Comparison of ENCODE assay signal across 8 cellular contexts in the genomic region with DNA sequence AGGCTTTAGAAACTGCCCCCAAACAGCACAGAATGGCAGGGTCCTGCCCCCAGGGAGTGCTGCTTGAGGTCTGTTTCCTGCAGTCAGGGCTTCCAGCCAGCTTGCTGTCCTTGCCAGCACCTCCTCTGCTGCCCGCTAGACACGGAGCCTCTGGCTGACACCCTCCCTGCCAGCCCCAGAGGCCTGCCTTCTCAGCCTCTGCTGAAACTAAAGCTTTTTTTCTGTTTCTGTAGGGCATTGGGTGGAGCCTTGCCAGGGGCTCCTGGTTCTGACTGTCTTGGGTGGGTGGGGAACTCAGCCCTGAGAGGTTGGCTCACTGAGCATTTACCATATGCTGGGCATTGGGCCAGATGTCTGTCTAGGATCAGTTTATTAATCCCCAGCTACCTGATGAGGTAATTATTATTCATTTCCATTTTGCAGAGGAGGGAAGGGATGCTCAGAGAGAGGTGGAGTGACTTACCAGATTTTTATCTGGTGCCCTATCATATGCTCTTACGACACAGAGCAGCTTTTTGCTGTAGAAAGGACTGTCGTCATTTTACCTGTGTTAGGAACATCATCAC. TPM values are rescaled to one million over a fixed set of nuclear protein-coding genes. Genes with fewer than 3 reads are reported as not detected.
DNase-seq lines count a peak whose midpoint lies in the region; ATAC-seq and TF ChIP-seq lines count a peak whose summit lies in the region.

No MANE protein-coding gene starts in this region.

- TF ChIP-seq CTCF in AG10803 (conservative IDR thresholded peaks at IDR 0.05; ENCODE audit: low read length): no peak
- TF ChIP-seq CTCF in activated B cell treated with CpG ODN at 0.5 μM for 24 hours (IDR thresholded peaks at IDR 0.05): no peak

- no peaks in the 10 kb centered on the region for H3K9me3 Mint-ChIP-seq in activated B cell treated with CpG ODN at 0.5 μM for 24 hours

- ATAC-seq in activated B cell treated with CpG ODN at 0.5 μM for 24 hours (ENCODE audit: low read depth): peak; percentile 37
- ATAC-seq in GM18870 (IDR thresholded peaks at IDR 0.05; ENCODE audit: unreplicated experiment): no peak
- ATAC-seq in GM18519 (IDR thresholded peaks at IDR 0.05; ENCODE audit: low FRiP score, unreplicated experiment): no peak

- CTCF ChIA-PET in activated B cell treated with CpG ODN at 0.5 μM for 24 hours (lab: Charles Lee): interaction anchor here (1.2 to 1.7 kb wide), 2 partner anchors 8 to 68 kb away, joined by 4 to 6 read pairs; no protein-coding TSS in a partner anchor

- intact Hi-C loops in activated B cell treated with CpG ODN at 0.5 μM for 24 hours (cut with micrococcal nuclease): loop anchor here (5.0 kb wide), 1 partner anchor 33 kb away; no protein-coding TSS in a partner anchor

- H3K27me3 Mint-ChIP-seq in activated B cell treated with CpG ODN at 0.5 μM for 24 hours: no peaks in the 10 kb centered on the region

- no peak overlapping the region for H3K27ac Mint-ChIP-seq in activated B cell treated with CpG ODN at 0.5 μM for 24 hours

- no peak overlapping the region for H3K4me3 ChIP-seq in AG10803 (ENCODE audit: low read length)

- peak; percentile 59 for TF ChIP-seq POLR2A in GM18526 (IDR thresholded peaks at IDR 0.05; ENCODE audit: extremely low read depth, insufficient read length)

- H3K36me3 Mint-ChIP-seq in activated B cell treated with CpG ODN at 0.5 μM for 24 hours (ENCODE audit: low read depth): no peaks in the 10 kb centered on the region

- no peak overlapping the region for H3K4me3 Mint-ChIP-seq in activated B cell treated with CpG ODN at 0.5 μM for 24 hours

- peaks cover 72% of the 10 kb centered on the region for H3K4me1 Mint-ChIP-seq in activated B cell treated with CpG ODN at 0.5 μM for 24 hours

- POLR2A ChIA-PET in activated B cell treated with CpG ODN at 0.5 μM for 24 hours (lab: Charles Lee): interaction anchor here (0.9 to 1.0 kb wide), 2 partner anchors 15 to 80 kb away, joined by 3 to 6 read pairs; no protein-coding TSS in a partner anchor

- DNase-seq in AG10803 (ENCODE audit: low read depth): peak; percentile 64
- DNase-seq in LHCN-M2 (ENCODE audit: low read depth): peak; percentile 37
- no peak for DNase-seq in activated B cell treated with CpG ODN at 0.5 μM for 24 hours
- peak; percentile 69 for DNase-seq in fibroblast of gingiva (ENCODE audit: low read depth)
- DNase-seq in renal cortical epithelial cell (ENCODE audit: low read depth): peak; percentile 57

RNA-seq across cellular contexts. Expression of a gene that starts 35.4 kb away (rescaled TPM):
- total RNA-seq in LHCN-M2 (2014; rRNA removed): 11.8 and 13.9 TPM in 2 replicates
- 5.7 TPM for polyA plus RNA-seq in LHCN-M2 (2012)
- 19.6 and 26.6 TPM in 2 replicates for total RNA-seq in activated B cell treated with CpG ODN at 0.5 μM for 24 hours
- total RNA-seq in renal cortical epithelial cell: 24.5 and 30.9 TPM in 2 replicates
